17 cellular contexts compared by ENCODE assay signal in genomic region chr19:54125713-54126112, GRCh38. TPM values are rescaled to one million over a fixed set of nuclear protein-coding genes. Genes with fewer than 3 reads are reported as not detected.
DNase-seq lines count a peak whose midpoint lies in the region; ATAC-seq, FAIRE-seq and TF ChIP-seq lines count a peak whose summit lies in the region.
"Had no signal": no experiment of that assay in that cellular context is flagged by ENCODE, and none has a peak within 500 bp of the region (broad histone marks: within the 10 kb centered on the region; RNA-seq: fewer than 3 reads in every experiment).

No MANE protein-coding gene starts in this region.

- H2BK5ac ChIP-seq in neuronal stem cell (ENCODE audit: low read length) = no peak overlapping the region

- H3K79me1 ChIP-seq in neuronal stem cell (ENCODE audit: low read depth, low read length) = peaks cover 1% of the 10 kb centered on the region

- H3K4me3 ChIP-seq in astrocyte (ENCODE audit: insufficient read depth, low read depth, low read length) (no peak overlapping the region), K562 (no peak overlapping the region), neuronal stem cell (ENCODE audit: low read length in 2 of 2) (no peak overlapping the region), lower lobe of right lung (no peak overlapping the region)
- H3K4me3 ChIP-seq: GM23338 had no signal

- no peak overlapping the region for H3K4me2 ChIP-seq in astrocyte (ENCODE audit: low read length)
- no peak overlapping the region for H3K4me2 ChIP-seq in K562 (ENCODE audit: insufficient read depth, low read length)
- H3K4me2 ChIP-seq in neuronal stem cell (ENCODE audit: insufficient read depth, low read length, poor library complexity, severe bottlenecking) = no peak overlapping the region
- H3K4me2 ChIP-seq: GM23338 had no signal

- no peak overlapping the region for H2BK120ac ChIP-seq in neuronal stem cell (ENCODE audit: low read depth, low read length)

- H3K4me1 ChIP-seq in astrocyte (ENCODE audit: insufficient read depth, low read length) (no peaks in the 10 kb centered on the region), K562 (replicated peaks in 1 of 2; ENCODE audit: control insufficient read depth in 2 of 2, insufficient read depth in 2 of 2, low read length in 2 of 2) (no peaks in the 10 kb centered on the region; a peak in 1 of 5 replicates), neuronal stem cell (ENCODE audit: control insufficient read depth in 2 of 2, insufficient read depth in 1 of 2, low read depth in 1 of 2, low read length in 2 of 2) (no peaks in the 10 kb centered on the region), lower lobe of right lung (no peaks in the 10 kb centered on the region)

- no peak overlapping the region for H3K14ac ChIP-seq in neuronal stem cell (ENCODE audit: low read length)

- no peak overlapping the region for H3K4ac ChIP-seq in neuronal stem cell (ENCODE audit: low read length)

- CTCF ChIA-PET in K562 (lab: Yijun Ruan, JAX; ENCODE audit: low intra/inter-chr PET ratio) = no interaction called here

- H3K27ac Mint-ChIP-seq in astrocyte (ENCODE audit: unreplicated experiment) = no peak overlapping the region
- H3K27ac Mint-ChIP-seq: CD4-positive, alpha-beta memory T cell; GM23338; H9 had no signal

- TF ChIP-seq POLR2A in K562 (conservative IDR thresholded peaks at IDR 0.05) = no peak

- no peak overlapping the region for H3K9ac ChIP-seq in astrocyte (ENCODE audit: low read length)
- H3K9ac ChIP-seq in K562 (ENCODE audit: insufficient read depth in 1 of 2, low read depth in 2 of 2, low read length in 2 of 2) = no peak overlapping the region; a peak in 1 of 4 replicates
- H3K9ac ChIP-seq in neuronal stem cell (ENCODE audit: low read depth, low read length, poor library complexity) = peak overlapping the region; percentile 21

- TF ChIP-seq CTCF in astrocyte (IDR thresholded peaks at IDR 0.05; ENCODE audit: insufficient read depth, low read depth, low read length) (no peak), K562 (IDR thresholded peaks at IDR 0.05 in 2 of 3, conservative IDR thresholded peaks at IDR 0.05 in 1 of 3; ENCODE audit: insufficient read depth in 2 of 3, low read depth in 1 of 3, low read length in 3 of 3) (no peak), lower lobe of right lung (IDR thresholded peaks at IDR 0.05) (no peak)

- H3K9me3 Mint-ChIP-seq in astrocyte (ENCODE audit: unreplicated experiment) = no peaks in the 10 kb centered on the region
- H3K9me3 Mint-ChIP-seq: GM23338, H9 had no signal

- H3K27me3 ChIP-seq in astrocyte (ENCODE audit: insufficient read depth, low read length) (no peaks in the 10 kb centered on the region), K562 (ENCODE audit: control insufficient read depth in 2 of 2, insufficient read depth in 2 of 2, low read length in 2 of 2) (no peaks in the 10 kb centered on the region), neuronal stem cell (ENCODE audit: control insufficient read depth in 3 of 3, insufficient read depth in 3 of 3, low read depth in 1 of 3, low read length in 3 of 3) (no peaks in the 10 kb centered on the region), lower lobe of right lung (ENCODE audit: low read depth) (no peaks in the 10 kb centered on the region)

- H3K4me3 Mint-ChIP-seq in astrocyte (ENCODE audit: unreplicated experiment) = peak overlapping the region; percentile 34
- H3K4me3 Mint-ChIP-seq: CD4-positive, alpha-beta memory T cell; GM23338; H9 had no signal

- ATAC-seq in K562 (no peak), lower lobe of right lung (no peak)
- ATAC-seq: GM23338, HCT116 had no signal

- H3K27ac ChIP-seq in astrocyte (ENCODE audit: low read depth, low read length) (no peak overlapping the region), K562 (ENCODE audit: extremely low read depth, low read depth, low read length) (no peak overlapping the region), neuronal stem cell (replicated peaks; ENCODE audit: low read length) (no peak overlapping the region), lower lobe of right lung (no peak overlapping the region)

- H2AFZ ChIP-seq in astrocyte (ENCODE audit: low read depth, low read length) = no peak overlapping the region
- H2AFZ ChIP-seq in K562 (ENCODE audit: low read depth, low read length) = no peak overlapping the region
- H2AFZ ChIP-seq in neuronal stem cell (ENCODE audit: low read length) = no peak overlapping the region
- H2AFZ ChIP-seq: GM23338 had no signal

- H3K36me3 ChIP-seq in astrocyte (ENCODE audit: insufficient read depth, low read length) (peaks cover 4% of the 10 kb centered on the region), K562 (ENCODE audit: control insufficient read depth, insufficient read depth, low read length) (peaks cover 84% of the 10 kb centered on the region; the same call in 2 of the 3 replicates), neuronal stem cell (replicated peaks in 1 of 2; ENCODE audit: control insufficient read depth in 2 of 2, insufficient read depth in 2 of 2, low read length in 2 of 2) (peaks cover 55 to 87% of the 10 kb centered on the region in 2 donors), lower lobe of right lung (peaks cover 97% of the 10 kb centered on the region)

- H3K23ac ChIP-seq in neuronal stem cell (ENCODE audit: low read depth, low read length, poor library complexity) = no peak overlapping the region

- H3K18ac ChIP-seq in neuronal stem cell (ENCODE audit: low read length) = no peak overlapping the region

- TF ChIP-seq EP300 in K562 (IDR thresholded peaks at IDR 0.05; ENCODE audit: low read length) = no peak

- H2BK12ac ChIP-seq in neuronal stem cell (ENCODE audit: low read length) = no peak overlapping the region

- H3K9me3 ChIP-seq in astrocyte (ENCODE audit: insufficient read depth, low read depth, low read length) (no peaks in the 10 kb centered on the region), K562 (replicated peaks; ENCODE audit: control insufficient read depth, insufficient read depth, low read depth, low read length) (no peaks in the 10 kb centered on the region), neuronal stem cell (replicated peaks in 1 of 2; ENCODE audit: control insufficient read depth in 2 of 2, insufficient read depth in 1 of 2, low read depth in 1 of 2, low read length in 2 of 2) (no peaks in the 10 kb centered on the region), lower lobe of right lung (no peaks in the 10 kb centered on the region)

- no peak for DNase-seq in astrocyte (ENCODE audit: low read depth)
- DNase-seq in K562 (ENCODE audit: extremely low read depth in 1 of 4, low spot score in 3 of 4) = no peak
- no peak for DNase-seq in neuronal stem cell (ENCODE audit: low spot score)
- no peak for DNase-seq in lower lobe of right lung
- no peak for DNase-seq in hepatic stellate cell (ENCODE audit: low spot score)
- DNase-seq in stimulated activated CD4-positive, alpha-beta T cell treated with anti-CD3 and anti-CD28 coated beads, Interleukin-15, amount 100 ng/mL, for 24 hours = no peak
- DNase-seq: C1 segment of cervical spinal cord, Calu3, COR-L47, DMS53, DMS79 treated with DMSO at 0.1 percent for 48 hours, H9 had no signal

- H3K4me1 Mint-ChIP-seq in astrocyte (ENCODE audit: low read depth, unreplicated experiment) = no peaks in the 10 kb centered on the region
- H3K4me1 Mint-ChIP-seq: CD4-positive, alpha-beta memory T cell; GM23338; H9 had no signal

- TF ChIP-seq RAD21 in K562 (CRISPR knock-in tag; conservative IDR thresholded peaks at IDR 0.05 in 1 of 2, IDR thresholded peaks at IDR 0.05 in 1 of 2) = no peak

- WGBS in K562 (ENCODE audit: insufficient coverage, low coverage, missing lambda C conversion rate) = 84% methylated on average over 4 of the region's 9 CpGs
- no CpG with 5 or more reads among the region's 9 CpGs for WGBS in neuronal stem cell (ENCODE audit: extremely low coverage in 2 of 2, insufficient read length in 2 of 2, insufficient replicate concordance in 1 of 2), 2 donors

- H3K9me1 ChIP-seq in K562 (ENCODE audit: control insufficient read depth, insufficient read depth, low read length) = no peaks in the 10 kb centered on the region

- H4K20me1 ChIP-seq in astrocyte (ENCODE audit: insufficient read depth, low read length) (no peaks in the 10 kb centered on the region), K562 (replicated peaks; ENCODE audit: control insufficient read depth, insufficient read depth, low read length) (no peaks in the 10 kb centered on the region)

- no peaks in the 10 kb centered on the region for H3K27me3 Mint-ChIP-seq in astrocyte (ENCODE audit: low read depth, unreplicated experiment)
- H3K27me3 Mint-ChIP-seq: CD4-positive, alpha-beta memory T cell had no signal

- H3K79me2 ChIP-seq in astrocyte (ENCODE audit: insufficient read depth, low read length) (no peaks in the 10 kb centered on the region), K562 (ENCODE audit: control insufficient read depth, insufficient read depth, low read length) (no peaks in the 10 kb centered on the region)

- no peak overlapping the region for H4K8ac ChIP-seq in neuronal stem cell (ENCODE audit: low read depth, low read length)

- no peak overlapping the region for H2BK15ac ChIP-seq in neuronal stem cell (ENCODE audit: low read length)

- H4K91ac ChIP-seq in neuronal stem cell (ENCODE audit: low read depth, low read length, poor library complexity) = no peak overlapping the region

- FAIRE-seq in astrocyte (lab: Jason Lieb, UNC) (no peak), K562 (lab: Jason Lieb, UNC) (no peak)
- FAIRE-seq: G401.6 had no signal

- BruUV-seq in K562 (replicated peaks; lab: Mats Ljungman, UMichigan) = no TSS peak

- H2AK5ac ChIP-seq in neuronal stem cell (ENCODE audit: low read depth, low read length) = no peak overlapping the region

- POLR2A ChIA-PET in K562 (lab: Yijun Ruan, JAX) = interaction anchor here (1.9 kb wide), 1 partner anchor 11 kb away, joined by 9 read pairs; no protein-coding TSS in a partner anchor

- intact Hi-C loops in K562 (cut with micrococcal nuclease) (no loop called here), lower lobe of right lung (cut with DNase I) (no loop called here)

- in situ Hi-C loops in K562 (cut with MboI) = no loop called here

- H3K36me3 Mint-ChIP-seq in astrocyte (ENCODE audit: low read depth, unreplicated experiment) = peaks cover 13% of the 10 kb centered on the region

RNA-seq across cellular contexts. Expression of gene PRPF31, which starts 10.2 kb away (rescaled TPM):
- total RNA-seq in astrocyte (62.3 and 67.2 TPM in 2 replicates), K562 (2014; rRNA removed) (75.1 and 81.4 TPM in 2 replicates), K562 (2014; rRNA removed; fragmentation: Illumina TruSeq; extraction: Trizol) (46.8 and 52.5 TPM in 2 replicates), K562 (2015; rRNA removed; fragmentation: Illumina TruSeq; extraction: Trizol) (70.3 and 71.9 TPM in 2 replicates), K562 (2021) (90.3 and 92.2 TPM in 2 replicates), lower lobe of right lung (43.5 TPM)
- total RNA-seq in K562 (2011; cell fraction: chromatin; rRNA removed; ENCODE audit: low replicate concordance) = 64.2 and 115 TPM in 2 replicates
- total RNA-seq in K562 (2011; cell fraction: nucleolus; rRNA removed) = 58.5 and 59.2 TPM in 2 replicates
- total RNA-seq in K562 (2011; cell fraction: nucleoplasm; rRNA removed) = 49.8 and 52.4 TPM in 2 replicates
- polyA plus RNA-seq in K562 (2011; rRNA removed) (43.4 and 50.4 TPM in 2 replicates), K562 (2014; fragmentation: Illumina TruSeq; extraction: Trizol) (84.5 and 109 TPM in 2 replicates), K562 (2014; fragmentation: Nextera tagmentation; extraction: Ambion mirVana) (10 to 100 TPM in 1 of 2 experiments, 1 to 10 TPM in 1; 5.8 to 12.9 TPM), K562 (2014; rRNA removed) (69.2 and 79.0 TPM in 2 replicates)
- 54.4 and 82.1 TPM in 2 replicates for polyA plus RNA-seq in K562 (2011; cell fraction: cytosol; rRNA removed)
- 129 and 159 TPM in 2 replicates for polyA plus RNA-seq in K562 (2011; cell fraction: nucleus; rRNA removed)
- 65.4 and 110 TPM in 2 replicates for polyA plus RNA-seq in K562 (2012)
- polyA minus RNA-seq in K562 (2011; rRNA and poly(A)+ RNA removed) = 30.9 and 37.8 TPM in 2 replicates
- polyA minus RNA-seq in K562 (2011; cell fraction: cytosol; rRNA and poly(A)+ RNA removed) = 21.2 and 29.2 TPM in 2 replicates
- polyA minus RNA-seq in K562 (2011; cell fraction: nucleus; rRNA and poly(A)+ RNA removed) = 24.5 and 24.8 TPM in 2 replicates
- 55.5 TPM for polyA plus RNA-seq in neuronal stem cell (2013, experiment 1 of 2)
- 57.0 TPM for polyA plus RNA-seq in neuronal stem cell (2013, experiment 2 of 2)

RNA-seq across cellular contexts. Expression of gene TFPT, which starts 10.3 kb away (rescaled TPM):
- 21.6 and 25.2 TPM in 2 replicates for total RNA-seq in astrocyte
- total RNA-seq in K562 (2011; cell fraction: chromatin; rRNA removed; ENCODE audit: low replicate concordance) = 4.7 and 8.1 TPM in 2 replicates
- total RNA-seq in K562 (2011; cell fraction: nucleolus; rRNA removed) = 3.7 and 4.8 TPM in 2 replicates
- total RNA-seq in K562 (2011; cell fraction: nucleoplasm; rRNA removed) = 5.4 and 5.5 TPM in 2 replicates
- total RNA-seq in K562 (2014; rRNA removed) = 16.4 and 18.1 TPM in 2 replicates
- total RNA-seq in K562 (2014; rRNA removed; fragmentation: Illumina TruSeq; extraction: Trizol) = 3.7 and 5.5 TPM in 2 replicates
- 14.4 and 14.9 TPM in 2 replicates for total RNA-seq in K562 (2015; rRNA removed; fragmentation: Illumina TruSeq; extraction: Trizol)
- total RNA-seq in K562 (2021) = 12.3 and 15.0 TPM in 2 replicates
- 4.9 and 5.8 TPM in 2 replicates for polyA plus RNA-seq in K562 (2011; rRNA removed)
- polyA plus RNA-seq in K562 (2011; cell fraction: cytosol; rRNA removed) = 6.6 and 10.5 TPM in 2 replicates
- polyA plus RNA-seq in K562 (2011; cell fraction: nucleus; rRNA removed) = 3.6 and 5.1 TPM in 2 replicates
- polyA plus RNA-seq in K562 (2012) = 12.2 and 16.4 TPM in 2 replicates
- polyA plus RNA-seq in K562 (2014; fragmentation: Illumina TruSeq; extraction: Trizol) = 9.2 and 13.3 TPM in 2 replicates
- 1 to 10 TPM in 1 of 2 experiments, under 1 TPM in 1; 0.72 to 1.6 TPM for polyA plus RNA-seq in K562 (2014; fragmentation: Nextera tagmentation; extraction: Ambion mirVana)
- 15.9 and 16.2 TPM in 2 replicates for polyA plus RNA-seq in K562 (2014; rRNA removed)
- polyA minus RNA-seq in K562 (2011; rRNA and poly(A)+ RNA removed) = 1.3 and 2.2 TPM in 2 replicates
- 6.0 TPM in 2 replicates for polyA minus RNA-seq in K562 (2011; cell fraction: cytosol; rRNA and poly(A)+ RNA removed)
- polyA minus RNA-seq in K562 (2011; cell fraction: nucleus; rRNA and poly(A)+ RNA removed) = 1.1 and 3.6 TPM in 2 replicates
- 13.8 TPM for polyA plus RNA-seq in neuronal stem cell (2013, experiment 1 of 2)
- 14.2 TPM for polyA plus RNA-seq in neuronal stem cell (2013, experiment 2 of 2)
- 22.1 TPM for total RNA-seq in lower lobe of right lung

RNA-seq across cellular contexts. Expression of gene CNOT3, which starts 11.8 kb away (rescaled TPM):
- total RNA-seq in astrocyte = 39.2 and 47.1 TPM in 2 replicates
- total RNA-seq in K562 (2011; cell fraction: chromatin; rRNA removed; ENCODE audit: low replicate concordance) = 79.4 and 81.7 TPM in 2 replicates
- total RNA-seq in K562 (2011; cell fraction: nucleolus; rRNA removed) = 23.0 and 23.3 TPM in 2 replicates
- total RNA-seq in K562 (2011; cell fraction: nucleoplasm; rRNA removed) = 36.7 and 42.3 TPM in 2 replicates
- total RNA-seq in K562 (2014; rRNA removed) = 16.3 and 17.5 TPM in 2 replicates
- total RNA-seq in K562 (2014; rRNA removed; fragmentation: Illumina TruSeq; extraction: Trizol) = 9.9 and 10.7 TPM in 2 replicates
- 9.4 and 10.7 TPM in 2 replicates for total RNA-seq in K562 (2015; rRNA removed; fragmentation: Illumina TruSeq; extraction: Trizol)
- 51.4 and 60.4 TPM in 2 replicates for total RNA-seq in K562 (2021)
- polyA plus RNA-seq in K562 (2011; rRNA removed) = 5.6 and 8.7 TPM in 2 replicates
- 7.9 and 9.0 TPM in 2 replicates for polyA plus RNA-seq in K562 (2011; cell fraction: cytosol; rRNA removed)
- 18.6 and 27.5 TPM in 2 replicates for polyA plus RNA-seq in K562 (2011; cell fraction: nucleus; rRNA removed)
- 39.2 and 52.8 TPM in 2 replicates for polyA plus RNA-seq in K562 (2012)
- 56.5 and 63.4 TPM in 2 replicates for polyA plus RNA-seq in K562 (2014; fragmentation: Illumina TruSeq; extraction: Trizol)
- under 1 TPM; 0.27 to 0.46 TPM for polyA plus RNA-seq in K562 (2014; fragmentation: Nextera tagmentation; extraction: Ambion mirVana)
- 17.3 and 21.3 TPM in 2 replicates for polyA plus RNA-seq in K562 (2014; rRNA removed)
- 25.4 and 28.9 TPM in 2 replicates for polyA minus RNA-seq in K562 (2011; rRNA and poly(A)+ RNA removed)
- polyA minus RNA-seq in K562 (2011; cell fraction: cytosol; rRNA and poly(A)+ RNA removed) = 33.3 and 34.9 TPM in 2 replicates
- 6.5 and 9.7 TPM in 2 replicates for polyA minus RNA-seq in K562 (2011; cell fraction: nucleus; rRNA and poly(A)+ RNA removed)
- polyA plus RNA-seq in neuronal stem cell (2013, experiment 1 of 2) = 63.9 TPM
- 63.3 TPM for polyA plus RNA-seq in neuronal stem cell (2013, experiment 2 of 2)
- 44.6 TPM for total RNA-seq in lower lobe of right lung

RNA-seq across cellular contexts. Expression of gene NDUFA3, which starts 23.1 kb away (rescaled TPM):
- total RNA-seq in astrocyte (98.0 and 99.2 TPM in 2 replicates), K562 (2014; rRNA removed) (49.4 and 122 TPM in 2 replicates), K562 (2014; rRNA removed; fragmentation: Illumina TruSeq; extraction: Trizol) (52.1 and 78.0 TPM in 2 replicates), K562 (2015; rRNA removed; fragmentation: Illumina TruSeq; extraction: Trizol) (157 and 179 TPM in 2 replicates), K562 (2021) (138 and 148 TPM in 2 replicates), lower lobe of right lung (119 TPM)
- total RNA-seq in K562 (2011; cell fraction: chromatin; rRNA removed; ENCODE audit: low replicate concordance) = 63.7 and 138 TPM in 2 replicates
- total RNA-seq in K562 (2011; cell fraction: nucleolus; rRNA removed) = 73.3 and 80.0 TPM in 2 replicates
- 76.8 and 85.6 TPM in 2 replicates for total RNA-seq in K562 (2011; cell fraction: nucleoplasm; rRNA removed)
- polyA plus RNA-seq in K562 (2011; rRNA removed) (39.2 and 47.2 TPM in 2 replicates), K562 (2014; fragmentation: Illumina TruSeq; extraction: Trizol) (165 and 175 TPM in 2 replicates), K562 (2014; fragmentation: Nextera tagmentation; extraction: Ambion mirVana) (100 to 1,000 TPM; 221 to 279 TPM), K562 (2014; rRNA removed) (77.9 and 95.9 TPM in 2 replicates)
- 43.7 and 92.1 TPM in 2 replicates for polyA plus RNA-seq in K562 (2011; cell fraction: cytosol; rRNA removed)
- polyA plus RNA-seq in K562 (2011; cell fraction: nucleus; rRNA removed) = 43.3 and 93.6 TPM in 2 replicates
- 211 and 383 TPM in 2 replicates for polyA plus RNA-seq in K562 (2012)
- polyA minus RNA-seq in K562 (2011; rRNA and poly(A)+ RNA removed) = 14.2 and 45.2 TPM in 2 replicates
- polyA minus RNA-seq in K562 (2011; cell fraction: cytosol; rRNA and poly(A)+ RNA removed) = 145 and 167 TPM in 2 replicates
- polyA minus RNA-seq in K562 (2011; cell fraction: nucleus; rRNA and poly(A)+ RNA removed) = 18.0 and 25.4 TPM in 2 replicates
- polyA plus RNA-seq in neuronal stem cell (2013, experiment 1 of 2) = 777 TPM
- polyA plus RNA-seq in neuronal stem cell (2013, experiment 2 of 2) = 754 TPM

RNA-seq across cellular contexts. Expression of gene OSCAR, which starts 25.1 kb away (rescaled TPM):
- 0.20 and 0.22 TPM in 2 replicates for total RNA-seq in astrocyte
- 0.63 TPM in 1 of 2 replicates, not detected in the other for total RNA-seq in K562 (2011; cell fraction: chromatin; rRNA removed; ENCODE audit: low replicate concordance)
- total RNA-seq in K562 (2011; cell fraction: nucleolus; rRNA removed) = 0.33 and 0.79 TPM in 2 replicates
- 0.29 and 0.31 TPM in 2 replicates for total RNA-seq in K562 (2011; cell fraction: nucleoplasm; rRNA removed)
- total RNA-seq in K562 (2014; rRNA removed) = 0.12 TPM in 1 of 2 replicates, not detected in the other
- not detected in 2 replicates for total RNA-seq in K562 (2014; rRNA removed; fragmentation: Illumina TruSeq; extraction: Trizol)
- not detected in 2 replicates for total RNA-seq in K562 (2015; rRNA removed; fragmentation: Illumina TruSeq; extraction: Trizol)
- total RNA-seq in K562 (2021) = 0.34 and 0.62 TPM in 2 replicates
- 0.09 and 0.13 TPM in 2 replicates for polyA plus RNA-seq in K562 (2011; rRNA removed)
- 0.09 and 0.18 TPM in 2 replicates for polyA plus RNA-seq in K562 (2011; cell fraction: cytosol; rRNA removed)
- polyA plus RNA-seq in K562 (2011; cell fraction: nucleus; rRNA removed) = 0.31 and 0.37 TPM in 2 replicates
- polyA plus RNA-seq in K562 (2012) = 0.18 and 11.9 TPM in 2 replicates
- polyA plus RNA-seq in K562 (2014; fragmentation: Illumina TruSeq; extraction: Trizol) = 0.09 and 0.11 TPM in 2 replicates
- not detected for polyA plus RNA-seq in K562 (2014; fragmentation: Nextera tagmentation; extraction: Ambion mirVana)
- polyA plus RNA-seq in K562 (2014; rRNA removed) = 0.13 and 0.20 TPM in 2 replicates
- polyA minus RNA-seq in K562 (2011; rRNA and poly(A)+ RNA removed) = 0.24 TPM in 1 of 2 replicates, not detected in the other
- polyA minus RNA-seq in K562 (2011; cell fraction: cytosol; rRNA and poly(A)+ RNA removed) = not detected in 2 replicates
- polyA minus RNA-seq in K562 (2011; cell fraction: nucleus; rRNA and poly(A)+ RNA removed) = not detected in 2 replicates
- polyA plus RNA-seq in neuronal stem cell (2013, experiment 1 of 2) = 0.60 TPM
- polyA plus RNA-seq in neuronal stem cell (2013, experiment 2 of 2) = 0.46 TPM
- 77.8 TPM for total RNA-seq in lower lobe of right lung
- total RNA-seq: A172 had no signal
